Comparison of ENCODE assay signal across 27 cellular contexts in the genomic region with DNA sequence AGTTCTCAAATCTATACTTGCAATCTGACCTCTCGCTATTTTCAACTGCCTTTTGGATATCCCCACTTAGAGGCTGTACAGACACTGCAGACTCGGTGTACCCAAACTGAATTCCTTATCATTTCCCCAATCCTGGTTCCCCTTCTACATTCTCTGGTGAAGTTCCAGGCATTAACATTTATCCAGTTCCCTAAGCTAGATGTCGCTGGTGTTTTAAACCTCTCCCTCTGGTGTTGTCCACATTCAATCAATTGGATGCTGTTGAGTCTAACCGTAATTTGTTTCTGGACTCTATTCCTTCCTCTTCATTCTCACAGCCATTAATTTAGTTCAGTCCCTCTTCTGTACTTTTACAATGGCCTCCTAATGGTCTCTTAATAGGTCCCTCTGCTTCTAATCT.
DNase-seq lines count a peak whose midpoint lies in the region; ATAC-seq and TF ChIP-seq lines count a peak whose summit lies in the region.
"Had no signal": no experiment of that assay in that cellular context is flagged by ENCODE, and none has a peak within 500 bp of the region (broad histone marks: within the 10 kb centered on the region; RNA-seq: fewer than 3 reads in every experiment).

No MANE protein-coding gene starts in this region.

- H3K4me1 ChIP-seq in neutrophil (ENCODE audit: control insufficient read depth in 1 of 2, insufficient read depth in 1 of 2, low read depth in 1 of 2, low read length in 1 of 2) = peaks cover 38 to 48% of the 10 kb centered on the region in 2 experiments
- H3K4me1 ChIP-seq: BE2C, SJCRH30 had no signal

- peaks cover 18% of the 10 kb centered on the region for H3K4me1 Mint-ChIP-seq in central memory CD8-positive, alpha-beta T cell

- peak overlapping the region; percentile 78 for H3K27ac ChIP-seq in neutrophil
- H3K27ac ChIP-seq: 22Rv1, GM23248, SJCRH30 had no signal

- H3K4me3 ChIP-seq in neutrophil (ENCODE audit: low read depth in 1 of 2, low read length in 1 of 2) = no peak overlapping the region
- H3K4me3 ChIP-seq: GM23248, SJCRH30 had no signal

- no peak overlapping the region for H3K4me3 Mint-ChIP-seq in central memory CD8-positive, alpha-beta T cell

- DNase-seq in NCI-H2107 treated with DMSO at 0.1 percent for 48 hours (lab: John Stamatoyannopoulos, UW; ENCODE audit: unreplicated experiment) (peak; percentile 8), NCI-H2107 (lab: John Stamatoyannopoulos, UW) (no peak), NCI-H69 (lab: John Stamatoyannopoulos, UW) (peak; percentile 2), kidney glomerular epithelial cell (lab: John Stamatoyannopoulos, UW) (no peak)
- no peak for DNase-seq in central memory CD8-positive, alpha-beta T cell (ENCODE audit: low spot score in 2 of 2)
- DNase-seq in activated naive CD4-positive, alpha-beta T cell treated with anti-CD3 and anti-CD28 coated beads, Interleukin-2, amount 50 U/mL, for 16 hours = no peak
- DNase-seq: BE2C, Calu3, DMS153, DND-41, GM23248, H7, NCI-H1092, NCI-H1417 treated with DMSO at 0.1 percent for 48 hours, NCI-H1694 treated with DMSO at 0.1 percent for 48 hours, NCI-H2081, NCI-H524, NCI-H774, PC-3, SJCRH30 had no signal

- no peak for TF ChIP-seq CTCF in neutrophil (IDR thresholded peaks at IDR 0.05)

- H3K9me3 Mint-ChIP-seq in central memory CD8-positive, alpha-beta T cell = no peaks in the 10 kb centered on the region

- no peaks in the 10 kb centered on the region for H3K27me3 ChIP-seq in neutrophil
- H3K27me3 ChIP-seq: BE2C, SJCRH30 had no signal

- no peak for ATAC-seq in central memory CD8-positive, alpha-beta T cell (replicated peaks; ENCODE audit: extremely low read depth, poor library complexity, severe bottlenecking)
- no peak for ATAC-seq in HG02938 (IDR thresholded peaks at IDR 0.05; ENCODE audit: unreplicated experiment)
- ATAC-seq: HepG2, PC-3, Right ventricle myocardium inferior, SK-N-SH treated with all-trans-retinoic acid at 6 μM for 48 hours had no signal

- no peaks in the 10 kb centered on the region for H3K36me3 Mint-ChIP-seq in central memory CD8-positive, alpha-beta T cell (ENCODE audit: insufficient read depth)
- H3K36me3 Mint-ChIP-seq: CD14-positive monocyte had no signal

- no peaks in the 10 kb centered on the region for H3K27me3 Mint-ChIP-seq in central memory CD8-positive, alpha-beta T cell

- H3K9me3 ChIP-seq in neutrophil = no peaks in the 10 kb centered on the region
- H3K9me3 ChIP-seq: BE2C, SJCRH30 had no signal

- no peaks in the 10 kb centered on the region for H3K36me3 ChIP-seq in neutrophil
- H3K36me3 ChIP-seq: BE2C, SJCRH30 had no signal

- peak overlapping the region; percentile 46 for H3K27ac Mint-ChIP-seq in central memory CD8-positive, alpha-beta T cell (ENCODE audit: low read depth)

Comparison
In these comparisons a context has a peak if more than half of its experiments do, and no peak if none do; other contexts are left out.
1. DNase-seq: peak in NCI-H2107 treated with DMSO at 0.1 percent for 48 hours (single experiment) and NCI-H69 (single experiment); none in NCI-H2107 (single experiment), central memory CD8-positive, alpha-beta T cell (0 of 2), activated naive CD4-positive, alpha-beta T cell treated with anti-CD3 and anti-CD28 coated beads, Interleukin-2, amount 50 U/mL, for 16 hours (single experiment) and kidney glomerular epithelial cell (single experiment).